In genomic region chr3:131711114-131711786, GRCh38 we compare ENCODE assay signal across 26 cellular contexts.
DNase-seq lines count a peak whose midpoint lies in the region; ATAC-seq and TF ChIP-seq lines count a peak whose summit lies in the region.
"Had no signal": no experiment of that assay in that cellular context is flagged by ENCODE, and none has a peak within 500 bp of the region (broad histone marks: within the 10 kb centered on the region; RNA-seq: fewer than 3 reads in every experiment).

No MANE protein-coding gene starts in this region.

- H3K4me3 ChIP-seq in epithelial cell of esophagus (ENCODE audit: low read length) = no peak overlapping the region
- H3K4me3 ChIP-seq: cardiac muscle cell, right atrium auricular region, tibial artery had no signal

- DNase-seq in NCI-H510A treated with DMSO at 0.1 percent for 48 hours (lab: John Stamatoyannopoulos, UW) = peak; percentile 18
- DNase-seq in NCI-H510A (lab: John Stamatoyannopoulos, UW) = no peak
- peak; percentile 35 to 54 for DNase-seq in NCI-H526 (lab: John Stamatoyannopoulos, UW)
- DNase-seq in epithelial cell of esophagus (ENCODE audit: low read depth) = peak; percentile 42
- no peak for DNase-seq in SW480 (ENCODE audit: low spot score)
- no peak for DNase-seq in NCI-H146 treated with DMSO at 0.1 percent for 48 hours (lab: John Stamatoyannopoulos, UW; ENCODE audit: unreplicated experiment)
- no peak for DNase-seq in DMS79 treated with DMSO at 0.1 percent for 48 hours (lab: John Stamatoyannopoulos, UW)
- DNase-seq: activated CD4-positive, alpha-beta T cell treated with anti-CD3 and anti-CD28 coated beads for 36 hours; activated naive CD4-positive, alpha-beta T cell treated with anti-CD3 and anti-CD28 coated beads for 36 hours; activated T-cell treated with anti-CD3 and anti-CD28 coated beads, Interleukin-2, amount 50 U/mL, for 72 hours; amniotic stem cell; Caco-2; cortex of kidney; left cardiac atrium; mesenchymal stem cell; naive B cell; NCI-H1105; NCI-H2107; NCI-H524; SIG-M5; stimulated activated CD4-positive, alpha-beta T cell treated with anti-CD3 and anti-CD28 coated beads, Interleukin-12 subunit alpha, Interleukin-12 subunit beta, amount 100 ng/mL, for 4 hours; T-helper 1 cell; tibial artery had no signal

- TF ChIP-seq CTCF in epithelial cell of esophagus (IDR thresholded peaks at IDR 0.05; ENCODE audit: insufficient read depth, low read depth, low read length, missing control alignments) = no peak

- no peak for ATAC-seq in HG02798 (IDR thresholded peaks at IDR 0.05; ENCODE audit: poor library complexity, unreplicated experiment)
- ATAC-seq: activated CD4-positive, alpha-beta T cell treated with anti-CD3 and anti-CD28 coated beads for 36 hours; activated T-cell treated with anti-CD3 and anti-CD28 coated beads, Interleukin-2, amount 50 U/mL, for 72 hours; left cardiac atrium had no signal

Comparison
In these comparisons a context has a peak if more than half of its experiments do, and no peak if none do; other contexts are left out.
1. DNase-seq: peak in NCI-H510A treated with DMSO at 0.1 percent for 48 hours (single experiment), NCI-H526 (2 of 2) and epithelial cell of esophagus (single experiment); none in NCI-H510A (single experiment), SW480 (single experiment), NCI-H146 treated with DMSO at 0.1 percent for 48 hours (single experiment) and DMS79 treated with DMSO at 0.1 percent for 48 hours (single experiment).